11 cellular contexts compared by ENCODE assay signal in genomic region chr1:165235158-165235776, GRCh38.
A peak's percentile ranks its signal among the peaks of the same experiment; 100 is the strongest.
DNase-seq lines count a peak whose midpoint lies in the region; ATAC-seq and TF ChIP-seq lines count a peak whose summit lies in the region.
"Had no signal": no experiment of that assay in that cellular context is flagged by ENCODE, and none has a peak within 500 bp of the region (broad histone marks: within the 10 kb centered on the region; RNA-seq: fewer than 3 reads in every experiment).

No MANE protein-coding gene starts in this region.

- peaks cover 85% of the 10 kb centered on the region for H3K27me3 Mint-ChIP-seq in neural crest cell (ENCODE audit: low read depth)
- peaks cover 79% of the 10 kb centered on the region for H3K27me3 Mint-ChIP-seq in stimulated activated naive CD8-positive, alpha-beta T cell treated with anti-CD3 and anti-CD28 coated beads, Interleukin-15, amount 100 ng/mL, for 72 hours

- peaks cover 13% of the 10 kb centered on the region for H3K4me1 Mint-ChIP-seq in neural crest cell
- peaks cover 13% of the 10 kb centered on the region for H3K4me1 Mint-ChIP-seq in stimulated activated naive CD8-positive, alpha-beta T cell treated with anti-CD3 and anti-CD28 coated beads, Interleukin-15, amount 100 ng/mL, for 72 hours

- H3K4me3 Mint-ChIP-seq in neural crest cell, result peak overlapping the region; percentile 84
- peak overlapping the region in 1 of 2 donors; percentile 37 for H3K4me3 Mint-ChIP-seq in stimulated activated naive CD8-positive, alpha-beta T cell treated with anti-CD3 and anti-CD28 coated beads, Interleukin-15, amount 100 ng/mL, for 72 hours
- H3K4me3 Mint-ChIP-seq: CD4-positive, CD25-positive, alpha-beta regulatory T cell had no signal

- H3K27ac Mint-ChIP-seq in neural crest cell (ENCODE audit: unreplicated experiment), result no peak overlapping the region
- no peak overlapping the region for H3K27ac Mint-ChIP-seq in stimulated activated naive CD8-positive, alpha-beta T cell treated with anti-CD3 and anti-CD28 coated beads, Interleukin-15, amount 100 ng/mL, for 72 hours
- H3K27ac Mint-ChIP-seq: CD4-positive, CD25-positive, alpha-beta regulatory T cell had no signal

- DNase-seq in COR-L47 (lab: John Stamatoyannopoulos, UW), result peak; percentile 49
- peak; percentile 78 for DNase-seq in NCI-H2171 (lab: John Stamatoyannopoulos, UW)
- DNase-seq in neural crest cell (ENCODE audit: low read depth, low spot score), result peak; percentile 9
- no peak for DNase-seq in germinal center (ENCODE audit: low spot score)
- DNase-seq in stimulated activated naive CD8-positive, alpha-beta T cell treated with anti-CD3 and anti-CD28 coated beads, Interleukin-15, amount 100 ng/mL, for 72 hours, result no peak
- no peak for DNase-seq in ureter (ENCODE audit: low spot score)
- no peak for DNase-seq in cerebellar nuclear complex (lab: John Stamatoyannopoulos, UW)
- DNase-seq: activated CD4-positive, alpha-beta T cell treated with anti-CD3 and anti-CD28 coated beads, Interleukin-2, amount 50 U/mL, for 1 hour; CD4-positive, CD25-positive, alpha-beta regulatory T cell; Karpas-422 had no signal

- no peaks in the 10 kb centered on the region for H3K36me3 Mint-ChIP-seq in neural crest cell (ENCODE audit: low read depth)
- H3K36me3 Mint-ChIP-seq: CD4-positive, CD25-positive, alpha-beta regulatory T cell had no signal

- no peak for TF ChIP-seq CTCF in neural crest cell (conservative IDR thresholded peaks at IDR 0.05)

- peak; percentile 32 for ATAC-seq in esophagus mucosa
- no peak for ATAC-seq in stimulated activated naive CD8-positive, alpha-beta T cell treated with anti-CD3 and anti-CD28 coated beads, Interleukin-15, amount 100 ng/mL, for 72 hours

- H3K9me3 Mint-ChIP-seq in neural crest cell, result no peaks in the 10 kb centered on the region
- no peaks in the 10 kb centered on the region for H3K9me3 Mint-ChIP-seq in stimulated activated naive CD8-positive, alpha-beta T cell treated with anti-CD3 and anti-CD28 coated beads, Interleukin-15, amount 100 ng/mL, for 72 hours

Comparison
In these comparisons a context has a peak if more than half of its experiments do, and no peak if none do; other contexts are left out.
1. DNase-seq: peak in COR-L47 (single experiment), NCI-H2171 (single experiment) and neural crest cell (single experiment); none in germinal center (single experiment), stimulated activated naive CD8-positive, alpha-beta T cell treated with anti-CD3 and anti-CD28 coated beads, Interleukin-15, amount 100 ng/mL, for 72 hours (0 of 2), ureter (single experiment) and cerebellar nuclear complex (0 of 2).